1 cellular context compared by ENCODE assay signal in genomic region chr16:67447508-67448076, GRCh38.
TF ChIP-seq lines count a peak whose summit lies in the region.

No MANE protein-coding gene starts in this region.

TF ChIP-seq in WTC11, 78 proteins besides CTCF, POLR2A, EP300 and RAD21 (continued from another document):
- no peak for TF ChIP-seq OVOL2 (CRISPR knock-in tag; IDR thresholded peaks at IDR 0.05; ENCODE audit: borderline replicate concordance)
- TF ChIP-seq ZNF423 (CRISPR knock-in tag; IDR thresholded peaks at IDR 0.05), result no peak
- TF ChIP-seq ZMAT4 (CRISPR knock-in tag; IDR thresholded peaks at IDR 0.05), result no peak
- TF ChIP-seq CREM (CRISPR knock-in tag; IDR thresholded peaks at IDR 0.05), result no peak
